Comparison of ENCODE assay signal across 27 cellular contexts in genomic region chr12:18576104-18576622, GRCh38.
DNase-seq lines count a peak whose midpoint lies in the region; ATAC-seq and TF ChIP-seq lines count a peak whose summit lies in the region.
"Had no signal": no experiment of that assay in that cellular context is flagged by ENCODE, and none has a peak within 500 bp of the region (broad histone marks: within the 10 kb centered on the region; RNA-seq: fewer than 3 reads in every experiment).

No MANE protein-coding gene starts in this region.

- H3K27ac Mint-ChIP-seq in activated CD4-positive, alpha-beta memory T cell treated with anti-CD3 and anti-CD28 coated beads, Interleukin-2, amount 10 ng/mL, durations not matched to agents 7 days and 5 days = no peak overlapping the region
- H3K27ac Mint-ChIP-seq in CD4-positive, alpha-beta T cell = no peak overlapping the region
- H3K27ac Mint-ChIP-seq: activated CD8-positive, alpha-beta T cell treated with anti-CD3 and anti-CD28 coated beads for 36 hours; dendritic cell treated with granulocyte-macrophage colony-stimulating factor and Interleukin-4, amounts not matched to agents 40 ng/mL and 50 ng/mL, for 4 days; naive thymus-derived CD8-positive, alpha-beta T cell; type B pancreatic cell had no signal

- H3K4me3 ChIP-seq in right cardiac atrium (ENCODE audit: low read length) = no peak overlapping the region
- no peak overlapping the region for H3K4me3 ChIP-seq in heart left ventricle
- H3K4me3 ChIP-seq in fibroblast of pulmonary artery (replicated peaks; ENCODE audit: low read depth, low read length) = no peak overlapping the region
- H3K4me3 ChIP-seq: cardiac muscle cell, pancreas had no signal

- H3K27me3 ChIP-seq in right cardiac atrium (ENCODE audit: control insufficient read depth, insufficient read depth) (no peaks in the 10 kb centered on the region), heart left ventricle (no peaks in the 10 kb centered on the region)
- H3K27me3 ChIP-seq in CD4-positive, alpha-beta T cell (ENCODE audit: control insufficient read depth, insufficient read depth, low read length) = no peaks in the 10 kb centered on the region
- H3K27me3 ChIP-seq: cardiac muscle cell, pancreas had no signal

- POLR2A ChIA-PET in activated CD4-positive, alpha-beta memory T cell treated with anti-CD3 and anti-CD28 coated beads, Interleukin-2, amount 10 ng/mL, durations not matched to agents 7 days and 5 days (lab: Charles Lee) = no interaction called here
- POLR2A ChIA-PET in CD4-positive, alpha-beta T cell (lab: Charles Lee) = no interaction called here

- H3K27ac ChIP-seq in right cardiac atrium (ENCODE audit: low read length) = no peak overlapping the region
- no peak overlapping the region for H3K27ac ChIP-seq in heart left ventricle
- H3K27ac ChIP-seq in CD4-positive, alpha-beta T cell (ENCODE audit: low read depth, low read length) = no peak overlapping the region
- H3K27ac ChIP-seq: cardiac muscle cell, HL-60, pancreas had no signal

- DNase-seq in right cardiac atrium (no peak), heart left ventricle (no peak), amniotic epithelial cell (ENCODE audit: low read depth) (peak; percentile 24), fibroblast of pulmonary artery (ENCODE audit: low read depth) (peak; percentile 1), NCI-H2107 treated with DMSO at 0.1 percent for 48 hours (lab: John Stamatoyannopoulos, UW; ENCODE audit: unreplicated experiment) (no peak), UCSD-AML1 (lab: John Stamatoyannopoulos, UW; ENCODE audit: unreplicated experiment) (no peak)
- no peak for DNase-seq in activated CD4-positive, alpha-beta memory T cell treated with anti-CD3 and anti-CD28 coated beads, Interleukin-2, amount 10 ng/mL, durations not matched to agents 7 days and 5 days
- DNase-seq in CD4-positive, alpha-beta T cell = no peak
- DNase-seq: 8988T; activated CD8-positive, alpha-beta T cell treated with anti-CD3 and anti-CD28 coated beads for 36 hours; activated gamma-delta T cell; activated T-cell treated with anti-CD3 and anti-CD28 coated beads for 4 hours; Caco-2; DND-41; left cardiac atrium; MM.1S; naive thymus-derived CD8-positive, alpha-beta T cell; NCI-H1436 treated with DMSO at 0.1 percent for 48 hours; NCI-H2171 treated with DMSO at 0.1 percent for 48 hours; pancreas; stimulated activated CD8-positive, alpha-beta memory T cell treated with anti-CD3 and anti-CD28 coated beads, Interleukin-4, amount 100 ng/mL, for 48 hours; T1000 had no signal

- TF ChIP-seq CTCF in heart left ventricle (IDR thresholded peaks at IDR 0.05) = no peak
- no peak for TF ChIP-seq CTCF in fibroblast of pulmonary artery (IDR thresholded peaks at IDR 0.05; ENCODE audit: low read length, missing control alignments)
- no peak for TF ChIP-seq CTCF in CD4-positive, alpha-beta T cell (IDR thresholded peaks at IDR 0.05)

- intact Hi-C loops in right cardiac atrium (cut with DNase I) (no loop called here), heart left ventricle (cut with DNase I) (no loop called here)
- intact Hi-C loops in CD4-positive, alpha-beta T cell (cut with DNase I, micrococcal nuclease) = no loop called here

- ATAC-seq in right cardiac atrium (peak; percentile 40 to 45), heart left ventricle (no peak)
- no peak for ATAC-seq in CD4-positive, alpha-beta T cell (ENCODE audit: poor library complexity)
- ATAC-seq: activated CD8-positive, alpha-beta T cell treated with anti-CD3 and anti-CD28 coated beads for 36 hours; naive thymus-derived CD8-positive, alpha-beta T cell; pancreas; sciatic nerve had no signal

- H3K27me3 Mint-ChIP-seq in activated CD4-positive, alpha-beta memory T cell treated with anti-CD3 and anti-CD28 coated beads, Interleukin-2, amount 10 ng/mL, durations not matched to agents 7 days and 5 days = no peaks in the 10 kb centered on the region
- H3K27me3 Mint-ChIP-seq in CD4-positive, alpha-beta T cell = no peaks in the 10 kb centered on the region
- H3K27me3 Mint-ChIP-seq: activated CD8-positive, alpha-beta T cell treated with anti-CD3 and anti-CD28 coated beads for 36 hours; dendritic cell treated with granulocyte-macrophage colony-stimulating factor and Interleukin-4, amounts not matched to agents 40 ng/mL and 50 ng/mL, for 4 days had no signal

- no peaks in the 10 kb centered on the region for H3K36me3 Mint-ChIP-seq in activated CD4-positive, alpha-beta memory T cell treated with anti-CD3 and anti-CD28 coated beads, Interleukin-2, amount 10 ng/mL, durations not matched to agents 7 days and 5 days (ENCODE audit: low read depth)
- H3K36me3 Mint-ChIP-seq in CD4-positive, alpha-beta T cell (ENCODE audit: low read depth) = no peaks in the 10 kb centered on the region
- H3K36me3 Mint-ChIP-seq: naive thymus-derived CD8-positive, alpha-beta T cell had no signal

- no peaks in the 10 kb centered on the region for H3K4me1 Mint-ChIP-seq in activated CD4-positive, alpha-beta memory T cell treated with anti-CD3 and anti-CD28 coated beads, Interleukin-2, amount 10 ng/mL, durations not matched to agents 7 days and 5 days
- no peaks in the 10 kb centered on the region for H3K4me1 Mint-ChIP-seq in CD4-positive, alpha-beta T cell (ENCODE audit: low read depth)
- H3K4me1 Mint-ChIP-seq: naive thymus-derived CD8-positive, alpha-beta T cell had no signal

- H3K4me1 ChIP-seq in right cardiac atrium (ENCODE audit: control insufficient read depth, insufficient read depth, low read length) (no peaks in the 10 kb centered on the region), heart left ventricle (no peaks in the 10 kb centered on the region)
- H3K4me1 ChIP-seq: Caco-2, pancreas had no signal

- 61% methylated on average over 1 of the region's 1 CpG for WGBS in right cardiac atrium
- 46 to 62% (median 48%) methylated on average over 1 of the region's 1 CpG for WGBS in heart left ventricle, 4 donors

- no peak overlapping the region for H3K4me3 Mint-ChIP-seq in activated CD4-positive, alpha-beta memory T cell treated with anti-CD3 and anti-CD28 coated beads, Interleukin-2, amount 10 ng/mL, durations not matched to agents 7 days and 5 days
- no peak overlapping the region for H3K4me3 Mint-ChIP-seq in CD4-positive, alpha-beta T cell
- H3K4me3 Mint-ChIP-seq: activated CD8-positive, alpha-beta T cell treated with anti-CD3 and anti-CD28 coated beads for 36 hours; dendritic cell treated with granulocyte-macrophage colony-stimulating factor and Interleukin-4, amounts not matched to agents 40 ng/mL and 50 ng/mL, for 4 days; naive thymus-derived CD8-positive, alpha-beta T cell; type B pancreatic cell had no signal

- H3K9me3 Mint-ChIP-seq in activated CD4-positive, alpha-beta memory T cell treated with anti-CD3 and anti-CD28 coated beads, Interleukin-2, amount 10 ng/mL, durations not matched to agents 7 days and 5 days = peaks cover 2% of the 10 kb centered on the region
- peaks cover 2% of the 10 kb centered on the region for H3K9me3 Mint-ChIP-seq in CD4-positive, alpha-beta T cell
- H3K9me3 Mint-ChIP-seq: dendritic cell treated with granulocyte-macrophage colony-stimulating factor and Interleukin-4, amounts not matched to agents 40 ng/mL and 50 ng/mL, for 4 days; type B pancreatic cell had no signal

- H3K9me3 ChIP-seq in right cardiac atrium (ENCODE audit: control insufficient read depth, low read length) (no peaks in the 10 kb centered on the region), heart left ventricle (peaks cover 0 to 6% (median 0%) of the 10 kb centered on the region in 12 donors)
- no peaks in the 10 kb centered on the region for H3K9me3 ChIP-seq in CD4-positive, alpha-beta T cell (ENCODE audit: control insufficient read depth, low read length)
- H3K9me3 ChIP-seq: Caco-2, pancreas had no signal

- no peaks in the 10 kb centered on the region for H3K36me3 ChIP-seq in heart left ventricle
- H3K36me3 ChIP-seq: cardiac muscle cell, pancreas had no signal

- TF ChIP-seq POLR2A in heart left ventricle (IDR thresholded peaks at IDR 0.05) = no peak

- CTCF ChIA-PET in activated CD4-positive, alpha-beta memory T cell treated with anti-CD3 and anti-CD28 coated beads, Interleukin-2, amount 10 ng/mL, durations not matched to agents 7 days and 5 days (lab: Charles Lee) = no interaction called here
- CTCF ChIA-PET in CD4-positive, alpha-beta T cell (lab: Charles Lee) = no interaction called here

Comparison
In these comparisons a context has a peak if more than half of its experiments do, and no peak if none do; other contexts are left out.
1. ATAC-seq: peak in right cardiac atrium (2 of 2); none in heart left ventricle (0 of 4) and CD4-positive, alpha-beta T cell (single experiment).
2. DNase-seq: peak in amniotic epithelial cell (single experiment) and fibroblast of pulmonary artery (single experiment); none in right cardiac atrium (0 of 3), heart left ventricle (0 of 5), NCI-H2107 treated with DMSO at 0.1 percent for 48 hours (single experiment), activated CD4-positive, alpha-beta memory T cell treated with anti-CD3 and anti-CD28 coated beads, Interleukin-2, amount 10 ng/mL, durations not matched to agents 7 days and 5 days (single experiment), CD4-positive, alpha-beta T cell (0 of 10) and UCSD-AML1 (single experiment).